8 cellular contexts compared by ENCODE assay signal in genomic region chr16:66740533-66740932, GRCh38. TPM values are rescaled to one million over a fixed set of nuclear protein-coding genes. Genes with fewer than 3 reads are reported as not detected.
DNase-seq lines count a peak whose midpoint lies in the region; ATAC-seq and TF ChIP-seq lines count a peak whose summit lies in the region.

No MANE protein-coding gene starts in this region.

- H3K27ac ChIP-seq in breast epithelium (peak overlapping the region; percentile 81 to 87), thyroid gland (peak overlapping the region; percentile 72 to 87 (median 77))

- H3K4me1 ChIP-seq in breast epithelium (peaks cover 0 to 13% of the 10 kb centered on the region in 2 donors), thyroid gland (peaks cover 33 to 65% of the 10 kb centered on the region in 2 donors)

- H3K4me3 ChIP-seq in breast epithelium, result no peak overlapping the region
- H3K4me3 ChIP-seq in thyroid gland (replicated peaks in 1 of 3), result no peak overlapping the region

- TF ChIP-seq CTCF in breast epithelium (IDR thresholded peaks at IDR 0.05), result no peak
- no peak for TF ChIP-seq CTCF in thyroid gland (IDR thresholded peaks at IDR 0.05)

- ATAC-seq in HG03442 (IDR thresholded peaks at IDR 0.05; ENCODE audit: unreplicated experiment) (no peak), GM21381 (IDR thresholded peaks at IDR 0.05; ENCODE audit: unreplicated experiment) (no peak)

- intact Hi-C loops in breast epithelium (cut with DNase I; ENCODE audit: low total_unique reads), result loop anchor here (10.0 kb wide), 1 partner anchor 844 kb away; no protein-coding TSS in a partner anchor
- intact Hi-C loops in thyroid gland (cut with DNase I), result no loop called here

- H3K27me3 ChIP-seq in breast epithelium, result no peaks in the 10 kb centered on the region
- no peaks in the 10 kb centered on the region for H3K27me3 ChIP-seq in thyroid gland

- peak; percentile 20 for DNase-seq in NCI-H2029 (lab: John Stamatoyannopoulos, UW)
- DNase-seq in NCI-H2029 treated with DMSO at 0.1 percent for 48 hours (lab: John Stamatoyannopoulos, UW), result no peak
- no peak for DNase-seq in breast epithelium (ENCODE audit: low spot score in 2 of 2)
- peak; percentile 43 for DNase-seq in kidney tubule cell (ENCODE audit: low spot score)
- DNase-seq in thyroid gland, result no peak
- no peak for DNase-seq in islet precursor cell

- H3K9me3 ChIP-seq in breast epithelium (no peaks in the 10 kb centered on the region), thyroid gland (no peaks in the 10 kb centered on the region)

- 67 to 81% methylated on average over 2 of the region's 2 CpGs for WGBS in thyroid gland, 2 donors

- no peaks in the 10 kb centered on the region for H3K36me3 ChIP-seq in breast epithelium
- H3K36me3 ChIP-seq in thyroid gland, result peaks cover 21% of the 10 kb centered on the region in 2 donors

- no peak for TF ChIP-seq POLR2A in breast epithelium (IDR thresholded peaks at IDR 0.05)
- no peak for TF ChIP-seq POLR2A in thyroid gland (IDR thresholded peaks at IDR 0.05)

RNA-seq across cellular contexts. Expression of gene DYNC1LI2, which starts 10.9 kb away (rescaled TPM):
- total RNA-seq in breast epithelium, result 100 to 1,000 TPM; 153 to 172 (median 156) TPM
- 100 to 1,000 TPM; 162 to 332 (median 195) TPM for total RNA-seq in thyroid gland

RNA-seq across cellular contexts. Expression of gene CMTM4, which starts 44.0 kb away (rescaled TPM):
- total RNA-seq in breast epithelium (10 to 100 TPM; 12.5 to 35.4 (median 33.7) TPM), thyroid gland (100 to 1,000 TPM; 170 to 246 (median 201) TPM)

Comparison
In these comparisons a context has a peak if more than half of its experiments do, and no peak if none do; other contexts are left out.
1. DNase-seq: peak in NCI-H2029 (single experiment) and kidney tubule cell (single experiment); none in NCI-H2029 treated with DMSO at 0.1 percent for 48 hours (single experiment), breast epithelium (0 of 2), thyroid gland (0 of 2) and islet precursor cell (single experiment).
2. RNA of gene CMTM4, which starts 44.0 kb away (total RNA-seq): 170 to 246 TPM in thyroid gland; 12.5 to 35.4 TPM in breast epithelium; every median in the first group is over 4 times any median in the second.